In the genomic region with DNA sequence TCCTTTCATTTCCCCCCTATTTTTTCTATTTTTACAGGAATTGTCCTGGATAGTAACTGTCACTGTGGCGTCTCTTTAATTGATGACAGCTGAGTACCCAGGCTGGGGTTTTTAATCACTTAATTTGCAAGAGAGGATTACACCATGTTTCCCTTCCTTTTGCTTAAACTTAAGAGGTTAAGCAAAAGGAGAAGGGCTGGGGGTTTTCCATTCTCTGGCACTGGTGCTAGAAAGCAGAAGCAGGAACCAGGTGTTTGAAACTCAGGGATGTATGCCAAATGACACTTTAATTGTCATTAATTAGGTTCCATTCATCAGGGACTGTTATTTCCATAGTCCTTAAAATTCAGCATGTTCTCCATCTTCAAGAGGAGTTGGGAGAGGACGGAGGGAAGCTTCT, we compare ENCODE assay signal across 1 cellular context.
TF ChIP-seq lines count a peak whose summit lies in the region.

No MANE protein-coding gene starts in this region.

TF ChIP-seq in GM12878, 131 proteins besides CTCF, POLR2A, EP300 and RAD21 (continued from another document):
- TF ChIP-seq ZBTB4 (CRISPR knock-in tag; IDR thresholded peaks at IDR 0.05), result no peak
- no peak for TF ChIP-seq SMAD5 (IDR thresholded peaks at IDR 0.05; ENCODE audit: low read depth)
- TF ChIP-seq RCOR1 (conservative IDR thresholded peaks at IDR 0.05; ENCODE audit: low read depth, low read length), result no peak
- TF ChIP-seq RUNX3 (IDR thresholded peaks at IDR 0.05; ENCODE audit: low read length), result no peak
- no peak for TF ChIP-seq CEBPB (IDR thresholded peaks at IDR 0.05; ENCODE audit: borderline replicate concordance in 1 of 2, low read depth in 2 of 2, low read length in 2 of 2)
- TF ChIP-seq, protein P1, sequence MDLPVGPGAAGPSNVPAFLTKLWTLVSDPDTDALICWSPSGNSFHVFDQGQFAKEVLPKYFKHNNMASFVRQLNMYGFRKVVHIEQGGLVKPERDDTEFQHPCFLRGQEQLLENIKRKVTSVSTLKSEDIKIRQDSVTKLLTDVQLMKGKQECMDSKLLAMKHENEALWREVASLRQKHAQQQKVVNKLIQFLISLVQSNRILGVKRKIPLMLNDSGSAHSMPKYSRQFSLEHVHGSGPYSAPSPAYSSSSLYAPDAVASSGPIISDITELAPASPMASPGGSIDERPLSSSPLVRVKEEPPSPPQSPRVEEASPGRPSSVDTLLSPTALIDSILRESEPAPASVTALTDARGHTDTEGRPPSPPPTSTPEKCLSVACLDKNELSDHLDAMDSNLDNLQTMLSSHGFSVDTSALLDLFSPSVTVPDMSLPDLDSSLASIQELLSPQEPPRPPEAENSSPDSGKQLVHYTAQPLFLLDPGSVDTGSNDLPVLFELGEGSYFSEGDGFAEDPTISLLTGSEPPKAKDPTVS (IDR thresholded peaks at IDR 0.05; ENCODE audit: low read depth, low read length), result no peak
- TF ChIP-seq IKZF2 (IDR thresholded peaks at IDR 0.05), result peak; percentile 31 to 44; a peak in 2 of 4 replicates
- TF ChIP-seq, protein P2, sequence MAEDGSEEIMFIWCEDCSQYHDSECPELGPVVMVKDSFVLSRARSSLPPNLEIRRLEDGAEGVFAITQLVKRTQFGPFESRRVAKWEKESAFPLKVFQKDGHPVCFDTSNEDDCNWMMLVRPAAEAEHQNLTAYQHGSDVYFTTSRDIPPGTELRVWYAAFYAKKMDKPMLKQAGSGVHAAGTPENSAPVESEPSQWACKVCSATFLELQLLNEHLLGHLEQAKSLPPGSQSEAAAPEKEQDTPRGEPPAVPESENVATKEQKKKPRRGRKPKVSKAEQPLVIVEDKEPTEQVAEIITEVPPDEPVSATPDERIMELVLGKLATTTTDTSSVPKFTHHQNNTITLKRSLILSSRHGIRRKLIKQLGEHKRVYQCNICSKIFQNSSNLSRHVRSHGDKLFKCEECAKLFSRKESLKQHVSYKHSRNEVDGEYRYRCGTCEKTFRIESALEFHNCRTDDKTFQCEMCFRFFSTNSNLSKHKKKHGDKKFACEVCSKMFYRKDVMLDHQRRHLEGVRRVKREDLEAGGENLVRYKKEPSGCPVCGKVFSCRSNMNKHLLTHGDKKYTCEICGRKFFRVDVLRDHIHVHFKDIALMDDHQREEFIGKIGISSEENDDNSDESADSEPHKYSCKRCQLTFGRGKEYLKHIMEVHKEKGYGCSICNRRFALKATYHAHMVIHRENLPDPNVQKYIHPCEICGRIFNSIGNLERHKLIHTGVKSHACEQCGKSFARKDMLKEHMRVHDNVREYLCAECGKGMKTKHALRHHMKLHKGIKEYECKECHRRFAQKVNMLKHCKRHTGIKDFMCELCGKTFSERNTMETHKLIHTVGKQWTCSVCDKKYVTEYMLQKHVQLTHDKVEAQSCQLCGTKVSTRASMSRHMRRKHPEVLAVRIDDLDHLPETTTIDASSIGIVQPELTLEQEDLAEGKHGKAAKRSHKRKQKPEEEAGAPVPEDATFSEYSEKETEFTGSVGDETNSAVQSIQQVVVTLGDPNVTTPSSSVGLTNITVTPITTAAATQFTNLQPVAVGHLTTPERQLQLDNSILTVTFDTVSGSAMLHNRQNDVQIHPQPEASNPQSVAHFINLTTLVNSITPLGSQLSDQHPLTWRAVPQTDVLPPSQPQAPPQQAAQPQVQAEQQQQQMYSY (CRISPR knock-in tag; IDR thresholded peaks at IDR 0.05), result no peak
- TF ChIP-seq NBN (IDR thresholded peaks at IDR 0.05), result no peak
- peak; percentile 32; the same call in 1 of the 2 replicates for TF ChIP-seq RELB (IDR thresholded peaks at IDR 0.05; ENCODE audit: low read depth)
- no peak for TF ChIP-seq POLR2AphosphoS5 (IDR thresholded peaks at IDR 0.05; ENCODE audit: low read length)
- no peak for TF ChIP-seq BMI1 (IDR thresholded peaks at IDR 0.05; ENCODE audit: borderline replicate concordance)
- peak; percentile 65 for TF ChIP-seq MTA2 (IDR thresholded peaks at IDR 0.05; ENCODE audit: low read depth)
- TF ChIP-seq IKZF1 (conservative IDR thresholded peaks at IDR 0.05), result peak; percentile 46
